Comparison of ENCODE assay signal across 18 cellular contexts in genomic region chr2:241304039-241304670, GRCh38. TPM values are rescaled to one million over a fixed set of nuclear protein-coding genes. Genes with fewer than 3 reads are reported as not detected.
A peak's percentile ranks its signal among the peaks of the same experiment; 100 is the strongest.
DNase-seq lines count a peak whose midpoint lies in the region; ATAC-seq, FAIRE-seq and TF ChIP-seq lines count a peak whose summit lies in the region.
"Had no signal": no experiment of that assay in that cellular context is flagged by ENCODE, and none has a peak within 500 bp of the region (broad histone marks: within the 10 kb centered on the region; RNA-seq: fewer than 3 reads in every experiment).

No MANE protein-coding gene starts in this region.

- H3K9ac ChIP-seq in SK-N-SH (no peak overlapping the region), GM12878 (ENCODE audit: control insufficient read depth, insufficient read depth, low read length) (no peak overlapping the region)

- H3F3A ChIP-seq in SK-N-SH (replicated peaks; ENCODE audit: insufficient read depth), result no peaks in the 10 kb centered on the region

- in situ Hi-C loops in GM12878 (cut with MboI), result no loop called here

- no peak for TF ChIP-seq CTCF in SK-N-SH (IDR thresholded peaks at IDR 0.05)
- TF ChIP-seq CTCF in GM12878 (IDR thresholded peaks at IDR 0.05 in 2 of 3, conservative IDR thresholded peaks at IDR 0.05 in 1 of 3; ENCODE audit: control insufficient read depth in 2 of 3, extremely low read depth in 1 of 3, insufficient read depth in 1 of 3, low read depth in 3 of 3, low read length in 3 of 3), result no peak
- TF ChIP-seq CTCF in foreskin fibroblast (IDR thresholded peaks at IDR 0.05; ENCODE audit: low read depth, low read length), result no peak

- DNase-seq in SK-N-SH (peak; percentile 55), GM12878 (ENCODE audit: low read depth, low spot score) (no peak), immature natural killer cell (no peak), foreskin fibroblast (no peak), NCI-H128 (lab: John Stamatoyannopoulos, UW; ENCODE audit: unreplicated experiment) (no peak)
- DNase-seq in stimulated activated naive B cell treated with anti-CD40 and anti-IgM and Interleukin-4, amounts not matched to agents 10 μg/mL and 1 μg/mL and 100 μg/mL, for 72 hours, result no peak
- no peak for DNase-seq in activated naive CD4-positive, alpha-beta T cell treated with anti-CD3 and anti-CD28 coated beads, Interleukin-2, amount 50 U/mL, for 16 hours
- DNase-seq: 8988T, COR-L47, KBM-7, NCI-H1092 treated with DMSO at 0.1 percent for 48 hours, NCI-H187, NCI-H748 treated with DMSO at 0.1 percent for 48 hours had no signal

- POLR2A ChIA-PET in SK-N-SH (lab: Yijun Ruan, JAX), result interaction anchor here (0.7 to 3.8 kb wide), 2 partner anchors 11 to 21 kb away, joined by 3 to 24 read pairs; partner anchors contain the start of genes HDLBP and SEPTIN2
- POLR2A ChIA-PET in GM12878 (lab: Charles Lee), result interaction anchor here (1.3 to 3.3 kb wide), 3 partner anchors 8 to 11 kb away, joined by 4 to 20 read pairs (median 6); partner anchors contain the start of genes HDLBP and SEPTIN2

- CTCF ChIA-PET in SK-N-SH (lab: Yijun Ruan, JAX), result interaction anchor here (0.7 to 3.7 kb wide), 3 partner anchors 10 to 86 kb away, joined by 3 to 22 read pairs (median 3); partner anchors contain the start of genes HDLBP and SEPTIN2
- CTCF ChIA-PET in GM12878 (lab: Yijun Ruan, JAX), result interaction anchor here (1.4 to 2.5 kb wide), 2 partner anchors 10 kb away, joined by 3 to 13 read pairs; no protein-coding TSS in a partner anchor

- peak in 1 of 2 experiments; percentile 19; a peak in 1 of 4 replicates for TF ChIP-seq EP300 in SK-N-SH (IDR thresholded peaks at IDR 0.05; ENCODE audit: borderline replicate concordance in 1 of 2, low read depth in 1 of 2, low read length in 1 of 2)
- TF ChIP-seq EP300 in GM12878 (IDR thresholded peaks at IDR 0.05; ENCODE audit: borderline replicate concordance in 1 of 2, control insufficient read depth in 1 of 2, low read depth in 2 of 2, low read length in 2 of 2), result no peak

- 98% methylated on average over 5 of the region's 5 CpGs for WGBS in SK-N-SH (ENCODE audit: low lambda C conversion rate)
- WGBS in GM12878 (ENCODE audit: insufficient coverage, insufficient replicate concordance, low lambda C conversion rate, missing lambda C conversion rate), result 99% methylated on average over 5 of the region's 5 CpGs

- H3K4me2 ChIP-seq in SK-N-SH, result no peak overlapping the region
- H3K4me2 ChIP-seq in GM12878 (ENCODE audit: control insufficient read depth, insufficient read depth), result no peak overlapping the region
- H3K4me2 ChIP-seq: PC-9 had no signal

- H3K27ac ChIP-seq in SK-N-SH (ENCODE audit: low read depth in 2 of 2, low read length in 1 of 2) (peak overlapping the region in 1 of 2 experiments; percentile 85; a peak in 2 of 4 replicates), GM12878 (ENCODE audit: control insufficient read depth, insufficient read depth) (peak overlapping the region; percentile 67; the same call in 1 of the 2 replicates)
- H3K27ac ChIP-seq: PC-9 had no signal

- H3K4me3 ChIP-seq in SK-N-SH (ENCODE audit: low read depth in 2 of 2, low read length in 1 of 2) (no peak overlapping the region), GM12878 (no peak overlapping the region), foreskin fibroblast (ENCODE audit: low read depth in 1 of 2, low read length in 2 of 2) (no peak overlapping the region)
- H3K4me3 ChIP-seq: PC-9 had no signal

- no peak overlapping the region for H2AFZ ChIP-seq in SK-N-SH (ENCODE audit: low read depth)
- H2AFZ ChIP-seq in GM12878 (ENCODE audit: control insufficient read depth, low read depth, low read length), result no peak overlapping the region
- H2AFZ ChIP-seq: PC-9 had no signal

- TF ChIP-seq RAD21 in SK-N-SH (IDR thresholded peaks at IDR 0.05; ENCODE audit: low read length), result no peak
- TF ChIP-seq RAD21 in GM12878 (IDR thresholded peaks at IDR 0.05; ENCODE audit: insufficient read depth, low read depth, low read length), result no peak

- H3K27me3 ChIP-seq in SK-N-SH (ENCODE audit: insufficient read depth) (no peaks in the 10 kb centered on the region), GM12878 (replicated peaks in 1 of 2; ENCODE audit: control insufficient read depth in 2 of 2, insufficient read depth in 2 of 2, low read length in 1 of 2) (no peaks in the 10 kb centered on the region)

- H3K79me2 ChIP-seq in SK-N-SH (ENCODE audit: insufficient read depth) (peaks cover 99% of the 10 kb centered on the region), GM12878 (ENCODE audit: control insufficient read depth, insufficient read depth, low read length) (peaks cover 90% of the 10 kb centered on the region)

- TF ChIP-seq POLR2A in GM12878 (IDR thresholded peaks at IDR 0.05; ENCODE audit: low read depth, low read length), result no peak

- ATAC-seq in SK-N-SH treated with all-trans-retinoic acid at 6 μM for 48 hours, result no peak; the same call in 2 of the 3 replicates
- no peak for ATAC-seq in GM12878
- ATAC-seq in stimulated activated naive B cell treated with anti-CD40 and anti-IgM and Interleukin-4, amounts not matched to agents 10 μg/mL and 1 μg/mL and 100 μg/mL, for 72 hours (replicated peaks), result no peak

- H3K36me3 Mint-ChIP-seq in immature natural killer cell, result no peaks in the 10 kb centered on the region
- H3K36me3 Mint-ChIP-seq in stimulated activated naive B cell treated with anti-CD40 and anti-IgM and Interleukin-4, amounts not matched to agents 10 μg/mL and 1 μg/mL and 100 μg/mL, for 72 hours, result peaks cover 15 to 18% of the 10 kb centered on the region in 2 donors

- H3K4me1 Mint-ChIP-seq in immature natural killer cell, result peaks cover 59 to 70% of the 10 kb centered on the region in 2 donors
- peaks cover 41 to 74% of the 10 kb centered on the region in 2 donors for H3K4me1 Mint-ChIP-seq in stimulated activated naive B cell treated with anti-CD40 and anti-IgM and Interleukin-4, amounts not matched to agents 10 μg/mL and 1 μg/mL and 100 μg/mL, for 72 hours

- H3K36me3 ChIP-seq in SK-N-SH (replicated peaks in 1 of 2; ENCODE audit: control insufficient read depth in 1 of 2, insufficient read depth in 2 of 2, low read length in 1 of 2), result peaks cover 0 to 6% of the 10 kb centered on the region in 2 experiments
- 0 out of 4 replicates have a peak, but pooled peaks cover 0 to 3% of the 10 kb centered on the region in 2 experiments for H3K36me3 ChIP-seq in GM12878 (ENCODE audit: control insufficient read depth in 2 of 2, insufficient read depth in 2 of 2, low read length in 1 of 2)

- peaks cover 91% of the 10 kb centered on the region for H4K20me1 ChIP-seq in SK-N-SH (ENCODE audit: insufficient read depth)
- H4K20me1 ChIP-seq in GM12878 (ENCODE audit: control insufficient read depth, insufficient read depth), result no peaks in the 10 kb centered on the region

- peak overlapping the region; percentile 87 to 95 (median 92) for H3K27ac Mint-ChIP-seq in immature natural killer cell
- peak overlapping the region; percentile 44 for H3K27ac Mint-ChIP-seq in stimulated activated naive B cell treated with anti-CD40 and anti-IgM and Interleukin-4, amounts not matched to agents 10 μg/mL and 1 μg/mL and 100 μg/mL, for 72 hours

- FAIRE-seq in GM12878 (lab: Jason Lieb, UNC), result no peak
- FAIRE-seq: G401.6, H1, HTR-8/SVneo had no signal

- SMC1A ChIA-PET in GM12878 (lab: Charles Lee; ENCODE audit: uncharacterized antibody, unreplicated experiment), result interaction anchor here (0.6 to 6.6 kb wide), 8 partner anchors 8 to 87 kb away, joined by 3 to 33 read pairs (median 3); partner anchors contain the start of genes HDLBP and SEPTIN2

- no peaks in the 10 kb centered on the region for H3K9me2 ChIP-seq in SK-N-SH

- H3K9me3 Mint-ChIP-seq in immature natural killer cell, result no peaks in the 10 kb centered on the region
- no peaks in the 10 kb centered on the region for H3K9me3 Mint-ChIP-seq in stimulated activated naive B cell treated with anti-CD40 and anti-IgM and Interleukin-4, amounts not matched to agents 10 μg/mL and 1 μg/mL and 100 μg/mL, for 72 hours

- BruUV-seq in GM12878 (replicated peaks; lab: Mats Ljungman, UMichigan), result no TSS peak

- RAD21 ChIA-PET in GM12878 (lab: Charles Lee; ENCODE audit: unreplicated experiment), result interaction anchor here (2.4 kb wide), 1 partner anchor 10 kb away, joined by 11 read pairs; no protein-coding TSS in a partner anchor

- H3K4me1 ChIP-seq in SK-N-SH (ENCODE audit: control insufficient read depth in 1 of 2, insufficient read depth in 2 of 2, low read depth in 1 of 2, low read length in 1 of 2) (peaks cover 0 to 38% of the 10 kb centered on the region in 2 experiments; a peak in 1 of 4 replicates), GM12878 (ENCODE audit: control insufficient read depth, insufficient read depth, low read length) (peaks cover 25% of the 10 kb centered on the region)

- H3K27me3 Mint-ChIP-seq in immature natural killer cell (ENCODE audit: low read depth in 3 of 3), result peaks cover 2 to 6% (median 5%) of the 10 kb centered on the region in 3 donors
- no peaks in the 10 kb centered on the region for H3K27me3 Mint-ChIP-seq in stimulated activated naive B cell treated with anti-CD40 and anti-IgM and Interleukin-4, amounts not matched to agents 10 μg/mL and 1 μg/mL and 100 μg/mL, for 72 hours

- intact Hi-C loops in GM12878 (cut with micrococcal nuclease; ENCODE audit: unreplicated experiment), result loop anchor here (2.0 kb wide), 1 partner anchor 31 kb away; no protein-coding TSS in a partner anchor

- peak overlapping the region in 1 of 5 donors; percentile 54 for H3K4me3 Mint-ChIP-seq in immature natural killer cell
- H3K4me3 Mint-ChIP-seq in stimulated activated naive B cell treated with anti-CD40 and anti-IgM and Interleukin-4, amounts not matched to agents 10 μg/mL and 1 μg/mL and 100 μg/mL, for 72 hours, result no peak overlapping the region

- H3K9me3 ChIP-seq in SK-N-SH (no peaks in the 10 kb centered on the region), GM12878 (replicated peaks; ENCODE audit: control insufficient read depth, insufficient read depth, low read length) (no peaks in the 10 kb centered on the region)

RNA-seq across cellular contexts. Expression of gene HDLBP, which starts 11.3 kb away (rescaled TPM):
- 211 and 263 TPM in 2 replicates for polyA plus RNA-seq in SK-N-SH (2012; rRNA removed)
- polyA plus RNA-seq in SK-N-SH (2012; cell fraction: cytosol; rRNA removed), result 190 and 208 TPM in 2 replicates
- polyA plus RNA-seq in SK-N-SH (2012; cell fraction: nucleus; rRNA removed), result 430 and 440 TPM in 2 replicates
- 398 and 445 TPM in 2 replicates for total RNA-seq in GM12878 (2013; cell fraction: nucleolus; rRNA removed)
- 275 and 279 TPM in 2 replicates for total RNA-seq in GM12878 (2014; rRNA removed)
- total RNA-seq in GM12878 (2014; rRNA removed; fragmentation: Illumina TruSeq; extraction: Trizol), result 233 and 234 TPM in 2 replicates
- 344 and 348 TPM in 2 replicates for total RNA-seq in GM12878 (2021)
- 172 TPM for polyA plus RNA-seq in GM12878 (2011; ENCODE audit: low read depth)
- polyA plus RNA-seq in GM12878 (2011; rRNA removed), result 88.3 and 135 TPM in 2 replicates
- 161 and 182 TPM in 2 replicates for polyA plus RNA-seq in GM12878 (2011; cell fraction: cytosol; rRNA removed)
- 336 and 338 TPM in 2 replicates for polyA plus RNA-seq in GM12878 (2011; cell fraction: nucleus; rRNA removed)
- polyA plus RNA-seq in GM12878 (2012), result 264 and 294 TPM in 2 replicates
- polyA plus RNA-seq in GM12878 (2014; fragmentation: Illumina TruSeq; extraction: Trizol), result 306 and 383 TPM in 2 replicates
- 10 to 100 TPM; 19.5 to 56.8 TPM for polyA plus RNA-seq in GM12878 (2014; fragmentation: Nextera tagmentation; extraction: Ambion mirVana)
- 166 and 180 TPM in 2 replicates for polyA plus RNA-seq in GM12878 (2014; rRNA removed)
- polyA plus RNA-seq in GM12878 (2016; fragmentation: Nextera tagmentation; extraction: Ambion mirVana), result 100 to 1,000 TPM; 264 to 273 TPM
- 236 and 259 TPM in 2 replicates for polyA minus RNA-seq in GM12878 (2011; rRNA and poly(A)+ RNA removed)
- 110 and 125 TPM in 2 replicates for polyA minus RNA-seq in GM12878 (2011; cell fraction: cytosol; rRNA and poly(A)+ RNA removed)
- 148 and 204 TPM in 2 replicates for polyA minus RNA-seq in GM12878 (2011; cell fraction: nucleus; rRNA and poly(A)+ RNA removed)
- polyA plus RNA-seq in immature natural killer cell, result 10 to 100 TPM; 20.4 to 71.7 (median 31.5) TPM

RNA-seq across cellular contexts. Expression of gene SEPTIN2, which starts 11.6 kb away (rescaled TPM):
- polyA plus RNA-seq in SK-N-SH (2012; rRNA removed), result 226 and 330 TPM in 2 replicates
- 307 and 361 TPM in 2 replicates for polyA plus RNA-seq in SK-N-SH (2012; cell fraction: cytosol; rRNA removed)
- 212 and 449 TPM in 2 replicates for polyA plus RNA-seq in SK-N-SH (2012; cell fraction: nucleus; rRNA removed)
- 581 and 595 TPM in 2 replicates for total RNA-seq in GM12878 (2013; cell fraction: nucleolus; rRNA removed)
- total RNA-seq in GM12878 (2014; rRNA removed), result 228 and 270 TPM in 2 replicates
- total RNA-seq in GM12878 (2014; rRNA removed; fragmentation: Illumina TruSeq; extraction: Trizol), result 248 and 251 TPM in 2 replicates
- total RNA-seq in GM12878 (2021), result 222 and 244 TPM in 2 replicates
- polyA plus RNA-seq in GM12878 (2011; ENCODE audit: low read depth), result 164 TPM
- polyA plus RNA-seq in GM12878 (2011; rRNA removed), result 474 and 566 TPM in 2 replicates
- polyA plus RNA-seq in GM12878 (2011; cell fraction: cytosol; rRNA removed), result 143 and 155 TPM in 2 replicates
- 289 and 340 TPM in 2 replicates for polyA plus RNA-seq in GM12878 (2011; cell fraction: nucleus; rRNA removed)
- polyA plus RNA-seq in GM12878 (2012), result 194 and 223 TPM in 2 replicates
- 354 and 392 TPM in 2 replicates for polyA plus RNA-seq in GM12878 (2014; fragmentation: Illumina TruSeq; extraction: Trizol)
- polyA plus RNA-seq in GM12878 (2014; fragmentation: Nextera tagmentation; extraction: Ambion mirVana), result 100 to 1,000 TPM; 169 to 174 TPM
- 232 and 290 TPM in 2 replicates for polyA plus RNA-seq in GM12878 (2014; rRNA removed)
- 100 to 1,000 TPM; 315 to 334 TPM for polyA plus RNA-seq in GM12878 (2016; fragmentation: Nextera tagmentation; extraction: Ambion mirVana)
- 174 and 362 TPM in 2 replicates for polyA minus RNA-seq in GM12878 (2011; rRNA and poly(A)+ RNA removed)
- 88.3 and 99.6 TPM in 2 replicates for polyA minus RNA-seq in GM12878 (2011; cell fraction: cytosol; rRNA and poly(A)+ RNA removed)
- polyA minus RNA-seq in GM12878 (2011; cell fraction: nucleus; rRNA and poly(A)+ RNA removed), result 110 and 165 TPM in 2 replicates
- 100 to 1,000 TPM; 204 to 249 (median 207) TPM for polyA plus RNA-seq in immature natural killer cell

RNA-seq across cellular contexts. Expression of gene FARP2, which starts 51.9 kb away (rescaled TPM):
- polyA plus RNA-seq in SK-N-SH (2012; rRNA removed) (11.5 and 13.9 TPM in 2 replicates), GM12878 (2011; rRNA removed) (47.1 and 51.8 TPM in 2 replicates), GM12878 (2014; fragmentation: Illumina TruSeq; extraction: Trizol) (36.8 and 47.7 TPM in 2 replicates), GM12878 (2014; fragmentation: Nextera tagmentation; extraction: Ambion mirVana) (1 to 10 TPM; 5.5 to 5.6 TPM), GM12878 (2014; rRNA removed) (31.2 and 35.1 TPM in 2 replicates), GM12878 (2016; fragmentation: Nextera tagmentation; extraction: Ambion mirVana) (10 to 100 TPM; 50.6 to 54.4 TPM), immature natural killer cell (1 to 10 TPM; 5.3 to 8.3 (median 8.2) TPM)
- polyA plus RNA-seq in SK-N-SH (2012; cell fraction: cytosol; rRNA removed), result 11.9 and 13.0 TPM in 2 replicates
- polyA plus RNA-seq in SK-N-SH (2012; cell fraction: nucleus; rRNA removed), result 34.1 and 68.4 TPM in 2 replicates
- total RNA-seq in GM12878 (2013; cell fraction: nucleolus; rRNA removed), result 108 TPM in 2 replicates
- total RNA-seq in GM12878 (2014; rRNA removed) (36.0 and 45.0 TPM in 2 replicates), GM12878 (2014; rRNA removed; fragmentation: Illumina TruSeq; extraction: Trizol) (32.7 and 36.8 TPM in 2 replicates), GM12878 (2021) (62.6 and 67.5 TPM in 2 replicates)
- polyA plus RNA-seq in GM12878 (2011; ENCODE audit: low read depth), result 22.3 TPM
- polyA plus RNA-seq in GM12878 (2011; cell fraction: cytosol; rRNA removed), result 30.7 and 31.1 TPM in 2 replicates
- 37.9 and 44.2 TPM in 2 replicates for polyA plus RNA-seq in GM12878 (2011; cell fraction: nucleus; rRNA removed)
- polyA plus RNA-seq in GM12878 (2012), result 15.6 and 22.4 TPM in 2 replicates
- 61.9 and 69.6 TPM in 2 replicates for polyA minus RNA-seq in GM12878 (2011; rRNA and poly(A)+ RNA removed)
- polyA minus RNA-seq in GM12878 (2011; cell fraction: cytosol; rRNA and poly(A)+ RNA removed), result 24.6 and 24.9 TPM in 2 replicates
- polyA minus RNA-seq in GM12878 (2011; cell fraction: nucleus; rRNA and poly(A)+ RNA removed), result 20.8 and 29.6 TPM in 2 replicates

Comparison
In these comparisons a context has a peak if more than half of its experiments do, and no peak if none do; other contexts are left out.
1. Of the 26 proteins assayed by ChIP-seq in both GM12878 and SK-N-SH: peak only in GM12878: none; only in SK-N-SH: CHD2 and RCOR1; in both: none; in neither: 23; mixed calls (peak in some experiments, not most) for 1.